In genomic region chrX:150361070-150361776, GRCh38 we compare ENCODE assay signal across 8 cellular contexts. TPM values are rescaled to one million over a fixed set of nuclear protein-coding genes. Genes with fewer than 3 reads are reported as not detected.
DNase-seq lines count a peak whose midpoint lies in the region; ATAC-seq, FAIRE-seq and TF ChIP-seq lines count a peak whose summit lies in the region.

No MANE protein-coding gene starts in this region.

- H3K4me3 Mint-ChIP-seq in activated CD4-positive, alpha-beta T cell treated with anti-CD3 and anti-CD28 coated beads, Interleukin-2, amount 10 ng/mL, durations not matched to agents 24 days and 14 days = peak overlapping the region; percentile 85
- H3K4me3 Mint-ChIP-seq in progenitor cell of endocrine pancreas (ENCODE audit: low read depth) = peak overlapping the region; percentile 50

- no peak for ATAC-seq in GM21619 (IDR thresholded peaks at IDR 0.05; ENCODE audit: unreplicated experiment)

- no peaks in the 10 kb centered on the region for H3K27me3 ChIP-seq in esophagus muscularis mucosa

- intact Hi-C loops in activated CD4-positive, alpha-beta T cell treated with anti-CD3 and anti-CD28 coated beads, Interleukin-2, amount 10 ng/mL, durations not matched to agents 24 days and 14 days (cut with micrococcal nuclease) = loop anchor here (5.0 to 10.0 kb wide), 2 partner anchors 399 to 526 kb away; no protein-coding TSS in a partner anchor
- intact Hi-C loops in esophagus muscularis mucosa (cut with DNase I) = loop anchor here (10.0 kb wide), 4 partner anchors 124 to 396 kb away; no protein-coding TSS in a partner anchor

- no peak for FAIRE-seq in HTR-8/SVneo (lab: Jason Lieb, UNC)

- H3K9me3 ChIP-seq in esophagus muscularis mucosa = no peaks in the 10 kb centered on the region

- H3K36me3 Mint-ChIP-seq in activated CD4-positive, alpha-beta T cell treated with anti-CD3 and anti-CD28 coated beads, Interleukin-2, amount 10 ng/mL, durations not matched to agents 24 days and 14 days (ENCODE audit: low read depth) = peaks cover 2% of the 10 kb centered on the region
- no peaks in the 10 kb centered on the region for H3K36me3 Mint-ChIP-seq in progenitor cell of endocrine pancreas (ENCODE audit: insufficient read depth)

- H3K27ac Mint-ChIP-seq in activated CD4-positive, alpha-beta T cell treated with anti-CD3 and anti-CD28 coated beads, Interleukin-2, amount 10 ng/mL, durations not matched to agents 24 days and 14 days = peak overlapping the region; percentile 69
- H3K27ac Mint-ChIP-seq in progenitor cell of endocrine pancreas = no peak overlapping the region

- H3K9me3 Mint-ChIP-seq in activated CD4-positive, alpha-beta T cell treated with anti-CD3 and anti-CD28 coated beads, Interleukin-2, amount 10 ng/mL, durations not matched to agents 24 days and 14 days = no peaks in the 10 kb centered on the region
- H3K9me3 Mint-ChIP-seq in progenitor cell of endocrine pancreas (ENCODE audit: low read depth) = peaks cover 11% of the 10 kb centered on the region

- DNase-seq in GM13976 (ENCODE audit: low spot score) = peak; percentile 19
- peak; percentile 75 for DNase-seq in activated CD4-positive, alpha-beta T cell treated with anti-CD3 and anti-CD28 coated beads, Interleukin-2, amount 10 ng/mL, durations not matched to agents 24 days and 14 days
- DNase-seq in esophagus muscularis mucosa (ENCODE audit: extremely low spot score) = no peak
- no peak for DNase-seq in progenitor cell of endocrine pancreas (ENCODE audit: low spot score, unreplicated experiment)
- DNase-seq in HTR-8/SVneo (ENCODE audit: insufficient read length, low spot score) = no peak
- no peak for DNase-seq in HEK293T (ENCODE audit: extremely low spot score)
- DNase-seq in NCI-H1105 (lab: John Stamatoyannopoulos, UW) = no peak

- H3K4me1 Mint-ChIP-seq in activated CD4-positive, alpha-beta T cell treated with anti-CD3 and anti-CD28 coated beads, Interleukin-2, amount 10 ng/mL, durations not matched to agents 24 days and 14 days = peaks cover 19% of the 10 kb centered on the region
- H3K4me1 Mint-ChIP-seq in progenitor cell of endocrine pancreas (ENCODE audit: low read depth) = peaks cover 7% of the 10 kb centered on the region

- in situ Hi-C loops in GM13976 (cut with MboI; ENCODE audit: low sequenced_read_pairs, unreplicated experiment) = no loop called here

- WGBS in esophagus muscularis mucosa = 33% methylated on average over 20 of the region's 43 CpGs

- H3K4me3 ChIP-seq in esophagus muscularis mucosa = peak overlapping the region; percentile 61 to 66 (median 64)

- no peak for TF ChIP-seq CTCF in GM13976 (IDR thresholded peaks at IDR 0.05; ENCODE audit: borderline replicate concordance, control extremely low read depth, extremely low read depth, insufficient read depth, missing control alignments)
- no peak for TF ChIP-seq CTCF in esophagus muscularis mucosa (IDR thresholded peaks at IDR 0.05)
- no peak for TF ChIP-seq CTCF in progenitor cell of endocrine pancreas (IDR thresholded peaks at IDR 0.05; ENCODE audit: unreplicated experiment)

- POLR2A ChIA-PET in HEK293T (lab: Yijun Ruan, JAX) = no interaction called here

- CTCF ChIA-PET in HEK293T (lab: Yijun Ruan, JAX) = interaction anchor here (0.8 kb wide), 1 partner anchor 88 kb away, joined by 3 read pairs; no protein-coding TSS in a partner anchor

- H3K27ac ChIP-seq in esophagus muscularis mucosa (replicated peaks in 1 of 4) = no peak overlapping the region

- H3K4me1 ChIP-seq in esophagus muscularis mucosa = peaks cover 8 to 16% (median 14%) of the 10 kb centered on the region in 4 donors

- H3K36me3 ChIP-seq in esophagus muscularis mucosa = no peaks in the 10 kb centered on the region

- no peak for TF ChIP-seq POLR2A in esophagus muscularis mucosa (IDR thresholded peaks at IDR 0.05; ENCODE audit: low read depth)

- TF ChIP-seq EP300 in esophagus muscularis mucosa (IDR thresholded peaks at IDR 0.05) = no peak

- peaks cover 17% of the 10 kb centered on the region for H3K27me3 Mint-ChIP-seq in activated CD4-positive, alpha-beta T cell treated with anti-CD3 and anti-CD28 coated beads, Interleukin-2, amount 10 ng/mL, durations not matched to agents 24 days and 14 days
- peaks cover 39% of the 10 kb centered on the region for H3K27me3 Mint-ChIP-seq in progenitor cell of endocrine pancreas

TF ChIP-seq in HEK293T, 16 proteins besides CTCF, POLR2A, EP300 and RAD21:
- no peak for TF ChIP-seq SP1 (IDR thresholded peaks at IDR 0.05)

RNA-seq across cellular contexts. Expression of gene MAMLD1, which starts 1.9 kb away (rescaled TPM):
- 14.2 and 17.0 TPM in 2 replicates for total RNA-seq in activated CD4-positive, alpha-beta T cell treated with anti-CD3 and anti-CD28 coated beads, Interleukin-2, amount 10 ng/mL, durations not matched to agents 24 days and 14 days
- total RNA-seq in esophagus muscularis mucosa = 1 to 10 TPM; 1.6 to 5.3 (median 3.3) TPM
- total RNA-seq in progenitor cell of endocrine pancreas = 4.4 TPM in 2 replicates

Comparison
In these comparisons a context has a peak if more than half of its experiments do, and no peak if none do; other contexts are left out.
1. DNase-seq: peak in GM13976 (single experiment) and activated CD4-positive, alpha-beta T cell treated with anti-CD3 and anti-CD28 coated beads, Interleukin-2, amount 10 ng/mL, durations not matched to agents 24 days and 14 days (single experiment); none in esophagus muscularis mucosa (single experiment), progenitor cell of endocrine pancreas (single experiment), HTR-8/SVneo (single experiment), HEK293T (single experiment) and NCI-H1105 (single experiment).